1 cellular context compared by ENCODE assay signal in the genomic region with DNA sequence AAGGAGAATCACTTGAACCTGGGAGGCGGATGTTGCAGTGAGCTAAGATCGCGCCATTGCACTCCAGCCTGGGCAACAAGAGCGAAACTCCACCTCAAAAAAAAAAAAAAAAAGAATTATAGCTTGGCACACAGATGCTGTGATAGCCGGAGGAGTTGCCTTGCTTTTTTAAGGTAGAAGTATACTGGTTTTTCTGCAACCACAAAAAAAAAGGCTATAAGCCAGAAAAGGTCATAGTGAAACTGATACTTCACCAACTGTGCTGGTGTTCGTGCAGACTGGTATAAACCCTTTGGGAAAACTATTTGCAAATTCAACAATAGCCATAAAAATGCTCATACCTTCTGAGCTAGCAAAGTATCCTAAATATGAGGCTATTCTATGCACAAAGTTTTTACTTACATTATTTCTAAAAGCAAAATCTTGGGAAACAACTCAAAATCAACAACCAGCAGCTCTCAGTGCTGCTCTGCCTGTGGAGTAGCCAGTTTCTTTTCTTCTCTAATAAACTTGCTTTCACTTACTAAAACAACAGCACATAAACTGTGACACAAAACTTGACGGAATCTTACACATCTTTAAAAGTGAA.
TF ChIP-seq lines count a peak whose summit lies in the region.

No MANE protein-coding gene starts in this region.

TF ChIP-seq in GM12878, 131 proteins besides CTCF, POLR2A, EP300 and RAD21 (continued from another document):
- TF ChIP-seq, protein P1, sequence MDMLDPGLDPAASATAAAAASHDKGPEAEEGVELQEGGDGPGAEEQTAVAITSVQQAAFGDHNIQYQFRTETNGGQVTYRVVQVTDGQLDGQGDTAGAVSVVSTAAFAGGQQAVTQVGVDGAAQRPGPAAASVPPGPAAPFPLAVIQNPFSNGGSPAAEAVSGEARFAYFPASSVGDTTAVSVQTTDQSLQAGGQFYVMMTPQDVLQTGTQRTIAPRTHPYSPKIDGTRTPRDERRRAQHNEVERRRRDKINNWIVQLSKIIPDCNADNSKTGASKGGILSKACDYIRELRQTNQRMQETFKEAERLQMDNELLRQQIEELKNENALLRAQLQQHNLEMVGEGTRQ (IDR thresholded peaks at IDR 0.05; ENCODE audit: borderline replicate concordance, low read depth, low read length), result no peak
- no peak for TF ChIP-seq STAT3 (IDR thresholded peaks at IDR 0.05; ENCODE audit: low read depth, low read length)
- peak; percentile 97 for TF ChIP-seq NFIC (IDR thresholded peaks at IDR 0.05; ENCODE audit: low read depth, low read length)
- peak; percentile 93 for TF ChIP-seq MEF2B (IDR thresholded peaks at IDR 0.05; ENCODE audit: partially characterized antibody, poor library complexity, severe bottlenecking)
- no peak for TF ChIP-seq NR2C2 (IDR thresholded peaks at IDR 0.05; ENCODE audit: borderline replicate concordance, control insufficient read depth, insufficient read length, low read depth)
- peak; percentile 87 for TF ChIP-seq ATF2 (IDR thresholded peaks at IDR 0.05; ENCODE audit: low read length)
- peak; percentile 29 for TF ChIP-seq SP1 (IDR thresholded peaks at IDR 0.05; ENCODE audit: low read depth, low read length)
- no peak for TF ChIP-seq NKRF (conservative IDR thresholded peaks at IDR 0.05)
- TF ChIP-seq BCL11A (IDR thresholded peaks at IDR 0.05; ENCODE audit: low read depth, low read length), result peak; percentile 82
- no peak for TF ChIP-seq KAT2A (conservative IDR thresholded peaks at IDR 0.05; ENCODE audit: control insufficient read depth, low read depth, low read length)
- TF ChIP-seq PAX8 (IDR thresholded peaks at IDR 0.05), result no peak
- TF ChIP-seq GATAD2B (conservative IDR thresholded peaks at IDR 0.05; ENCODE audit: low read depth), result peak; percentile 48; the same call in 1 of the 2 replicates
- peak; percentile 85 for TF ChIP-seq FOXM1 (IDR thresholded peaks at IDR 0.05; ENCODE audit: low read depth, low read length)
- no peak for TF ChIP-seq SMAD5 (IDR thresholded peaks at IDR 0.05; ENCODE audit: low read depth)
- TF ChIP-seq TAF1 (IDR thresholded peaks at IDR 0.05; ENCODE audit: borderline replicate concordance, low read depth, low read length), result no peak
- TF ChIP-seq, protein P2, sequence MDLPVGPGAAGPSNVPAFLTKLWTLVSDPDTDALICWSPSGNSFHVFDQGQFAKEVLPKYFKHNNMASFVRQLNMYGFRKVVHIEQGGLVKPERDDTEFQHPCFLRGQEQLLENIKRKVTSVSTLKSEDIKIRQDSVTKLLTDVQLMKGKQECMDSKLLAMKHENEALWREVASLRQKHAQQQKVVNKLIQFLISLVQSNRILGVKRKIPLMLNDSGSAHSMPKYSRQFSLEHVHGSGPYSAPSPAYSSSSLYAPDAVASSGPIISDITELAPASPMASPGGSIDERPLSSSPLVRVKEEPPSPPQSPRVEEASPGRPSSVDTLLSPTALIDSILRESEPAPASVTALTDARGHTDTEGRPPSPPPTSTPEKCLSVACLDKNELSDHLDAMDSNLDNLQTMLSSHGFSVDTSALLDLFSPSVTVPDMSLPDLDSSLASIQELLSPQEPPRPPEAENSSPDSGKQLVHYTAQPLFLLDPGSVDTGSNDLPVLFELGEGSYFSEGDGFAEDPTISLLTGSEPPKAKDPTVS (IDR thresholded peaks at IDR 0.05; ENCODE audit: low read depth, low read length), result no peak
- peak; percentile 66 for TF ChIP-seq MEF2A (IDR thresholded peaks at IDR 0.05; ENCODE audit: insufficient read depth, low read depth, low read length)
- 0 out of 3 replicates have a peak, but pooled peaks have one; percentile 41 for TF ChIP-seq POU2F2 (IDR thresholded peaks at IDR 0.05; ENCODE audit: borderline replicate concordance, low read depth, low read length)
